Comparison of ENCODE assay signal across 26 cellular contexts in the genomic region with DNA sequence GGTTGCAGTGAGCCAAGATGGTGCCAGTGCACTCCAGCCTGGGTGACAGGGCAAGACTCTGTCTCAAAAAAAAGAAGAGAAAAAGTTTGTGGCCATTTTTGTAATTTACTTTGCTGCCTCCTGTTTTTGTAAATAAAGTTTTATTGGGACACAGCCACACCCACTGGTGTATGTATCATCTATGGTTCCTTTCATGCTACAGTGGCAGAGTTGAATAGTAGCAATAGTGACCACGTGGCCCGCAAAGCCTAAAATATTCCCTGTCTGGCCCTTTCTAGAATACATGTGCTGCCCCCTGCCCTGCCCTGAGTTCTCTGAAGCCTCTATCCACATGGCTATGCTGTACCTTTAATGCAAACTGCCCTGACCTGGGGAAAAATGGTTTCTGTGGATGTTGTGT.
"Had no signal": no experiment of that assay in that cellular context is flagged by ENCODE, and none has a peak within 500 bp of the region (broad histone marks: within the 10 kb centered on the region; RNA-seq: fewer than 3 reads in every experiment).

No MANE protein-coding gene starts in this region.

- H3K4me3 Mint-ChIP-seq: mesothelial cell of epicardium; naive B cell; natural killer cell; nephron progenitor cell; stimulated activated naive B cell treated with anti-CD40 and anti-IgM and Interleukin-4, amounts not matched to agents 10 μg/mL and 1 μg/mL and 100 μg/mL, for 72 hours had no signal

- H3K4me1 ChIP-seq: lower lobe of right lung, pancreas, right atrium auricular region, stomach, testis, thyroid gland, transverse colon, upper lobe of left lung, vagina had no signal

- H3K27ac ChIP-seq: lower lobe of right lung, pancreas, right atrium auricular region, stomach, testis, thyroid gland, transverse colon, upper lobe of left lung, vagina had no signal

- DNase-seq: hippocampal formation; kidney glomerular epithelial cell; left cardiac atrium; lower lobe of right lung; mesendoderm; naive B cell; natural killer cell; nephron progenitor cell; pancreas; stimulated activated CD4-positive, alpha-beta T cell treated with anti-CD3 and anti-CD28 coated beads, Interleukin-12 subunit alpha, Interleukin-12 subunit beta, amount 100 ng/mL, for 4 hours; stimulated activated CD4-positive, alpha-beta T cell treated with anti-CD3 and anti-CD28 coated beads, Interleukin-15, amount 100 ng/mL, for 24 hours; stimulated activated CD4-positive, alpha-beta T cell treated with anti-CD3 and anti-CD28 coated beads, Interleukin-2, amount 100 ng/mL, for 24 hours; stimulated activated CD4-positive, alpha-beta T cell treated with anti-CD3 and anti-CD28 coated beads, Interleukin-4, amount 100 ng/mL, for 1 hour; stimulated activated naive B cell treated with anti-CD40 and anti-IgM and Interleukin-4, amounts not matched to agents 10 μg/mL and 1 μg/mL and 100 μg/mL, for 72 hours; stimulated activated naive CD8-positive, alpha-beta T cell treated with anti-CD3 and anti-CD28 coated beads, Interleukin-15, Interleukin-2, amounts not matched to agents 100 U/mL and 50 U/mL, for 24 hours; stomach; testis; thyroid gland; transverse colon; upper lobe of left lung had no signal

- H3K4me3 ChIP-seq: lower lobe of right lung, pancreas, right atrium auricular region, skin epidermis, stomach, testis, thyroid gland, transverse colon, upper lobe of left lung, vagina had no signal

- H3K27me3 ChIP-seq: pancreas, right atrium auricular region, stomach, testis, thyroid gland, transverse colon, upper lobe of left lung, vagina had no signal

- H3K9me3 ChIP-seq: lower lobe of right lung, pancreas, right atrium auricular region, stomach, testis, thyroid gland, transverse colon, upper lobe of left lung, vagina had no signal

- H3K4me1 Mint-ChIP-seq: mesothelial cell of epicardium; naive B cell; natural killer cell; stimulated activated naive B cell treated with anti-CD40 and anti-IgM and Interleukin-4, amounts not matched to agents 10 μg/mL and 1 μg/mL and 100 μg/mL, for 72 hours had no signal

- H3K36me3 Mint-ChIP-seq: mesothelial cell of epicardium; naive B cell; natural killer cell; stimulated activated naive B cell treated with anti-CD40 and anti-IgM and Interleukin-4, amounts not matched to agents 10 μg/mL and 1 μg/mL and 100 μg/mL, for 72 hours had no signal

- H3K27ac Mint-ChIP-seq: mesothelial cell of epicardium; natural killer cell; nephron progenitor cell; stimulated activated naive B cell treated with anti-CD40 and anti-IgM and Interleukin-4, amounts not matched to agents 10 μg/mL and 1 μg/mL and 100 μg/mL, for 72 hours had no signal

- H3K9me3 Mint-ChIP-seq: mesothelial cell of epicardium; naive B cell; natural killer cell; nephron progenitor cell; stimulated activated naive B cell treated with anti-CD40 and anti-IgM and Interleukin-4, amounts not matched to agents 10 μg/mL and 1 μg/mL and 100 μg/mL, for 72 hours had no signal

- H3K36me3 ChIP-seq: lower lobe of right lung, pancreas, right atrium auricular region, stomach, thyroid gland, transverse colon, upper lobe of left lung, vagina had no signal

- ATAC-seq: left cardiac atrium; left lobe of liver; lower lobe of right lung; natural killer cell; pancreas; sciatic nerve; stimulated activated naive B cell treated with anti-CD40 and anti-IgM and Interleukin-4, amounts not matched to agents 10 μg/mL and 1 μg/mL and 100 μg/mL, for 72 hours; stimulated activated naive CD8-positive, alpha-beta T cell treated with anti-CD3 and anti-CD28 coated beads, Interleukin-15, Interleukin-2, amounts not matched to agents 100 U/mL and 50 U/mL, for 24 hours had no signal

- FAIRE-seq: pancreas had no signal
